In genomic region chr5:95668216-95668615, GRCh38 we compare ENCODE assay signal across 35 cellular contexts. TPM values are rescaled to one million over a fixed set of nuclear protein-coding genes. Genes with fewer than 3 reads are reported as not detected.
DNase-seq lines count a peak whose midpoint lies in the region; ATAC-seq, FAIRE-seq and TF ChIP-seq lines count a peak whose summit lies in the region.
"Had no signal": no experiment of that assay in that cellular context is flagged by ENCODE, and none has a peak within 500 bp of the region (broad histone marks: within the 10 kb centered on the region; RNA-seq: fewer than 3 reads in every experiment).

No MANE protein-coding gene starts in this region.

- H3K36me3 ChIP-seq in endothelial cell of umbilical vein (ENCODE audit: control insufficient read depth in 2 of 2, extremely low read depth in 1 of 2, insufficient read depth in 2 of 2, low read length in 2 of 2) (no peaks in the 10 kb centered on the region), transverse colon (no peaks in the 10 kb centered on the region)
- H3K36me3 ChIP-seq: esophagus muscularis mucosa, neural progenitor cell, tibial artery had no signal

- intact Hi-C loops in endothelial cell of umbilical vein (cut with micrococcal nuclease) (loop anchor here (2.0 kb wide), 1 partner anchor 63 kb away; the partner anchor contains the start of gene RHOBTB3), transverse colon (cut with DNase I; ENCODE audit: low total_unique reads) (loop anchor here (10.0 kb wide), 2 partner anchors 67 to 107 kb away; partner anchors contain the start of gene RHOBTB3)

- H3K9me3 ChIP-seq in T-helper 17 cell (ENCODE audit: control insufficient read depth, low read length, poor library complexity, severe bottlenecking), result no peaks in the 10 kb centered on the region
- H3K9me3 ChIP-seq in endothelial cell of umbilical vein (replicated peaks; ENCODE audit: control insufficient read depth, insufficient read depth, low read length), result no peaks in the 10 kb centered on the region
- H3K9me3 ChIP-seq in transverse colon, result no peaks in the 10 kb centered on the region
- H3K9me3 ChIP-seq: esophagus muscularis mucosa, tibial artery had no signal

- no peaks in the 10 kb centered on the region for H3K79me2 ChIP-seq in endothelial cell of umbilical vein (ENCODE audit: control insufficient read depth, insufficient read depth, low read length)

- no peak overlapping the region for H2AFZ ChIP-seq in endothelial cell of umbilical vein (ENCODE audit: low read depth, low read length)
- H2AFZ ChIP-seq: neural progenitor cell had no signal

- TF ChIP-seq POLR2A in endothelial cell of umbilical vein (IDR thresholded peaks at IDR 0.05; ENCODE audit: low read depth, low read length) (no peak), transverse colon (IDR thresholded peaks at IDR 0.05) (no peak)

- ATAC-seq in T-helper 17 cell (no peak), GM18868 (IDR thresholded peaks at IDR 0.05; ENCODE audit: unreplicated experiment) (no peak)
- ATAC-seq: right cardiac atrium, WTC11 had no signal

- H3K27me3 ChIP-seq in endothelial cell of umbilical vein (ENCODE audit: control insufficient read depth in 2 of 2, insufficient read depth in 2 of 2, low read length in 2 of 2) (no peaks in the 10 kb centered on the region), transverse colon (no peaks in the 10 kb centered on the region)
- H3K27me3 ChIP-seq: esophagus muscularis mucosa, neural progenitor cell, tibial artery had no signal

- no peak overlapping the region for H3K4me3 ChIP-seq in endothelial cell of umbilical vein (replicated peaks in 1 of 3; ENCODE audit: insufficient read depth in 1 of 3, low read depth in 1 of 3, low read length in 3 of 3)
- no peak overlapping the region for H3K4me3 ChIP-seq in transverse colon
- H3K4me3 ChIP-seq: esophagus muscularis mucosa, neural progenitor cell, tibial artery had no signal

- no peaks in the 10 kb centered on the region for H3K4me1 Mint-ChIP-seq in T-helper 17 cell
- peaks cover 34% of the 10 kb centered on the region for H3K4me1 Mint-ChIP-seq in mesothelial cell of epicardium
- peaks cover 5% of the 10 kb centered on the region for H3K4me1 Mint-ChIP-seq in T-helper 2 cell treated with Interferon-gamma antibody and Interleukin-4, amounts not matched to agents 5 μg/mL and 100 μg/mL, for 36 hours (ENCODE audit: low read depth)

- peaks cover 23% of the 10 kb centered on the region for H3K4me1 ChIP-seq in endothelial cell of umbilical vein (ENCODE audit: control insufficient read depth, extremely low read depth, insufficient read depth, low read length)
- H3K4me1 ChIP-seq in transverse colon, result peaks cover 0 to 30% (median 5%) of the 10 kb centered on the region in 4 donors
- H3K4me1 ChIP-seq: neural progenitor cell had no signal

- CTCF ChIA-PET in endothelial cell of umbilical vein (lab: Charles Lee), result interaction anchor here (0.9 to 4.2 kb wide), 3 partner anchors 17 to 113 kb away, joined by 3 to 20 read pairs (median 11); partner anchors contain the start of gene RFESD

- DNase-seq in EL (peak; percentile 48), T-helper 17 cell (no peak), endothelial cell of umbilical vein (ENCODE audit: low read depth, low spot score) (peak; percentile 46), mesothelial cell of epicardium (ENCODE audit: low spot score in 2 of 2, unreplicated experiment in 2 of 2) (no peak), transverse colon (no peak)
- DNase-seq in T-helper 2 cell treated with Interferon-gamma antibody and Interleukin-4, amounts not matched to agents 5 μg/mL and 100 μg/mL, for 36 hours (ENCODE audit: low spot score), result no peak
- no peak for DNase-seq in stimulated activated CD4-positive, alpha-beta T cell treated with anti-CD3 and anti-CD28 coated beads, Interleukin-15, amount 100 ng/mL, for 24 hours
- DNase-seq: activated effector memory CD4-positive, alpha-beta T cell treated with Interleukin-2 at 50 U/mL for 16 hours; activated T-cell treated with anti-CD3 and anti-CD28 coated beads, Interleukin-2, amount 50 U/mL, for 1 hour; AML-193; aorta; caudate nucleus; CD4-positive, CD25-positive, alpha-beta regulatory T cell; DMS79 treated with DMSO at 0.1 percent for 48 hours; H7; NCI-H1436; NCI-H2081; NCI-H2227 treated with DMSO at 0.1 percent for 48 hours; NCI-H748 treated with DMSO at 0.1 percent for 48 hours; right cardiac atrium; SHP77 treated with DMSO at 0.1 percent for 48 hours; stimulated activated CD4-positive, alpha-beta T cell treated with anti-CD3 and anti-CD28 coated beads, Interleukin-4, amount 100 ng/mL, for 1 hour; tibial artery had no signal

- H3K27ac Mint-ChIP-seq in T-helper 17 cell (peak overlapping the region; percentile 61), mesothelial cell of epicardium (peak overlapping the region; percentile 9)
- no peak overlapping the region for H3K27ac Mint-ChIP-seq in T-helper 2 cell treated with Interferon-gamma antibody and Interleukin-4, amounts not matched to agents 5 μg/mL and 100 μg/mL, for 36 hours
- H3K27ac Mint-ChIP-seq: activated CD4-positive, alpha-beta T cell treated with anti-CD3 and anti-CD28 coated beads, Interleukin-2, amount 10 ng/mL, durations not matched to agents 24 days and 14 days; activated naive CD8-positive, alpha-beta T cell; CD4-positive, CD25-positive, alpha-beta regulatory T cell; dendritic cell treated with granulocyte-macrophage colony-stimulating factor and Interleukin-4, amounts not matched to agents 40 ng/mL and 50 ng/mL, for 4 days; neural progenitor cell; WTC11 had no signal

- BruUV-seq in endothelial cell of umbilical vein (replicated peaks; lab: Mats Ljungman, UMichigan), result no TSS peak

- POLR2A ChIA-PET in endothelial cell of umbilical vein (lab: Charles Lee), result no interaction called here

- peaks cover 3% of the 10 kb centered on the region for H3K36me3 Mint-ChIP-seq in T-helper 17 cell (ENCODE audit: low read depth)
- H3K36me3 Mint-ChIP-seq in mesothelial cell of epicardium, result no peaks in the 10 kb centered on the region
- no peaks in the 10 kb centered on the region for H3K36me3 Mint-ChIP-seq in T-helper 2 cell treated with Interferon-gamma antibody and Interleukin-4, amounts not matched to agents 5 μg/mL and 100 μg/mL, for 36 hours (ENCODE audit: low read depth)
- H3K36me3 Mint-ChIP-seq: activated naive CD8-positive, alpha-beta T cell; CD4-positive, CD25-positive, alpha-beta regulatory T cell; neural progenitor cell; WTC11 had no signal

- H3K27me3 Mint-ChIP-seq in T-helper 17 cell, result peaks cover 7% of the 10 kb centered on the region
- no peaks in the 10 kb centered on the region for H3K27me3 Mint-ChIP-seq in mesothelial cell of epicardium (ENCODE audit: low read depth)
- H3K27me3 Mint-ChIP-seq in T-helper 2 cell treated with Interferon-gamma antibody and Interleukin-4, amounts not matched to agents 5 μg/mL and 100 μg/mL, for 36 hours (ENCODE audit: low read depth), result peaks cover 15% of the 10 kb centered on the region
- H3K27me3 Mint-ChIP-seq: activated naive CD8-positive, alpha-beta T cell; CD4-positive, CD25-positive, alpha-beta regulatory T cell; dendritic cell treated with granulocyte-macrophage colony-stimulating factor and Interleukin-4, amounts not matched to agents 40 ng/mL and 50 ng/mL, for 4 days had no signal

- dilution Hi-C loops in endothelial cell of umbilical vein (cut with MboI; ENCODE audit: extremely low pct_ligation_motif_present, low sequenced_read_pairs), result no loop called here

- no peaks in the 10 kb centered on the region for H3K9me1 ChIP-seq in endothelial cell of umbilical vein (replicated peaks; ENCODE audit: control insufficient read depth, extremely low read depth, insufficient read depth, low read length)

- H3K4me2 ChIP-seq in endothelial cell of umbilical vein (ENCODE audit: insufficient read depth, low read length), result peak overlapping the region; percentile 80
- H3K4me2 ChIP-seq: neural progenitor cell had no signal

- H3K27ac ChIP-seq in endothelial cell of umbilical vein (ENCODE audit: insufficient read depth, low read depth, low read length) (peak overlapping the region; percentile 69), transverse colon (peak overlapping the region in 1 of 4 donors; percentile 78)
- H3K27ac ChIP-seq: HL-60, neural progenitor cell, tibial artery had no signal

- in situ Hi-C loops in transverse colon (cut with MboI; ENCODE audit: low pct_ligation_motif_present in 1 of 4, low pct_unique_long_range_greater_than_20kb in 1 of 4, low sequenced_read_pairs in 3 of 4), result loop anchor here in 3 of 4 donors (5.0 to 10.0 kb wide), 3 partner anchors 57 to 177 kb away; no protein-coding TSS in a partner anchor

- no peak overlapping the region for H3K4me3 Mint-ChIP-seq in T-helper 17 cell
- H3K4me3 Mint-ChIP-seq in mesothelial cell of epicardium, result no peak overlapping the region
- H3K4me3 Mint-ChIP-seq in T-helper 2 cell treated with Interferon-gamma antibody and Interleukin-4, amounts not matched to agents 5 μg/mL and 100 μg/mL, for 36 hours, result no peak overlapping the region
- H3K4me3 Mint-ChIP-seq: activated CD4-positive, alpha-beta T cell treated with anti-CD3 and anti-CD28 coated beads, Interleukin-2, amount 10 ng/mL, durations not matched to agents 24 days and 14 days; activated naive CD8-positive, alpha-beta T cell; CD4-positive, CD25-positive, alpha-beta regulatory T cell; dendritic cell treated with granulocyte-macrophage colony-stimulating factor and Interleukin-4, amounts not matched to agents 40 ng/mL and 50 ng/mL, for 4 days; neural progenitor cell; WTC11 had no signal

- H3K9ac ChIP-seq in endothelial cell of umbilical vein (replicated peaks; ENCODE audit: extremely low read depth, insufficient read depth, low read length), result peak overlapping the region; percentile 33
- H3K9ac ChIP-seq: neural progenitor cell had no signal

- FAIRE-seq in endothelial cell of umbilical vein (lab: Jason Lieb, UNC), result no peak
- FAIRE-seq: A204.1, GM18507, RCC 7860 had no signal

- no peaks in the 10 kb centered on the region for H3K9me3 Mint-ChIP-seq in mesothelial cell of epicardium
- H3K9me3 Mint-ChIP-seq in T-helper 2 cell treated with Interferon-gamma antibody and Interleukin-4, amounts not matched to agents 5 μg/mL and 100 μg/mL, for 36 hours, result no peaks in the 10 kb centered on the region
- H3K9me3 Mint-ChIP-seq: activated CD4-positive, alpha-beta T cell treated with anti-CD3 and anti-CD28 coated beads, Interleukin-2, amount 10 ng/mL, durations not matched to agents 24 days and 14 days; CD4-positive, CD25-positive, alpha-beta regulatory T cell; dendritic cell treated with granulocyte-macrophage colony-stimulating factor and Interleukin-4, amounts not matched to agents 40 ng/mL and 50 ng/mL, for 4 days; WTC11 had no signal

- no peaks in the 10 kb centered on the region for H4K20me1 ChIP-seq in endothelial cell of umbilical vein (replicated peaks; ENCODE audit: control insufficient read depth, extremely low read depth, insufficient read depth, low read length)

- TF ChIP-seq CTCF in endothelial cell of umbilical vein (IDR thresholded peaks at IDR 0.05; ENCODE audit: extremely low read depth in 1 of 2, insufficient read depth in 1 of 2, low read depth in 1 of 2, low read length in 2 of 2) (no peak), mesothelial cell of epicardium (IDR thresholded peaks at IDR 0.05; ENCODE audit: unreplicated experiment) (no peak), transverse colon (IDR thresholded peaks at IDR 0.05) (no peak)

- TF ChIP-seq EP300 in transverse colon (IDR thresholded peaks at IDR 0.05; ENCODE audit: low read depth), result no peak

RNA-seq across cellular contexts. Expression of gene SPATA9, which starts 14.6 kb away (rescaled TPM):
- not detected for total RNA-seq in T-helper 17 cell
- total RNA-seq in endothelial cell of umbilical vein, result not detected in 2 replicates
- polyA plus RNA-seq in endothelial cell of umbilical vein, result 0.07 TPM in 1 of 2 replicates, not detected in the other
- 0.11 and 0.25 TPM in 2 replicates for polyA plus RNA-seq in endothelial cell of umbilical vein (2011; cell fraction: cytosol; rRNA removed)
- polyA plus RNA-seq in endothelial cell of umbilical vein (2011; cell fraction: nucleus; rRNA removed), result 0.18 and 0.32 TPM in 2 replicates
- polyA plus RNA-seq in endothelial cell of umbilical vein (2012), result 0.21 and 0.44 TPM in 2 replicates
- 1.00 TPM in 1 of 2 replicates, not detected in the other for polyA minus RNA-seq in endothelial cell of umbilical vein
- polyA minus RNA-seq in endothelial cell of umbilical vein (2011; cell fraction: cytosol; rRNA and poly(A)+ RNA removed), result not detected
- polyA minus RNA-seq in endothelial cell of umbilical vein (2011; cell fraction: nucleus; rRNA and poly(A)+ RNA removed), result not detected in 2 replicates
- 0.74 to 1.3 TPM (median 0.95 TPM) in 3 replicates for total RNA-seq in mesothelial cell of epicardium
- total RNA-seq in transverse colon, result 1 to 10 TPM in 1 of 4 donors, under 1 TPM in 1, not detected in 2; 0.82 to 1.5 TPM
- total RNA-seq: activated CD4-positive, alpha-beta T cell treated with anti-CD3 and anti-CD28 coated beads, Interleukin-2, amount 10 ng/mL, durations not matched to agents 24 days and 14 days; CD4-positive, CD25-positive, alpha-beta regulatory T cell; esophagus muscularis mucosa; glomerular endothelial cell; H7; WTC11 had no signal

RNA-seq across cellular contexts. Expression of gene RFESD, which starts 21.6 kb away (rescaled TPM):
- 1 to 10 TPM; 2.8 to 2.9 TPM for total RNA-seq in T-helper 17 cell
- 1.1 and 2.0 TPM in 2 replicates for total RNA-seq in endothelial cell of umbilical vein
- polyA plus RNA-seq in endothelial cell of umbilical vein, result 0.57 and 0.88 TPM in 2 replicates
- 0.92 and 0.96 TPM in 2 replicates for polyA plus RNA-seq in endothelial cell of umbilical vein (2011; cell fraction: cytosol; rRNA removed)
- 0.42 and 0.74 TPM in 2 replicates for polyA plus RNA-seq in endothelial cell of umbilical vein (2011; cell fraction: nucleus; rRNA removed)
- polyA plus RNA-seq in endothelial cell of umbilical vein (2012), result 2.2 and 3.4 TPM in 2 replicates
- polyA minus RNA-seq in endothelial cell of umbilical vein, result 2.0 TPM in 1 of 2 replicates, not detected in the other
- 0.61 TPM for polyA minus RNA-seq in endothelial cell of umbilical vein (2011; cell fraction: cytosol; rRNA and poly(A)+ RNA removed)
- 0.43 and 1.3 TPM in 2 replicates for polyA minus RNA-seq in endothelial cell of umbilical vein (2011; cell fraction: nucleus; rRNA and poly(A)+ RNA removed)
- 3.4 to 4.2 TPM (median 3.5 TPM) in 3 replicates for total RNA-seq in mesothelial cell of epicardium
- total RNA-seq in transverse colon, result 1 to 10 TPM in 2 of 4 donors, not detected in 2; 1.1 to 1.4 TPM

RNA-seq across cellular contexts. Expression of gene GPR150, which starts 48.3 kb away (rescaled TPM):
- total RNA-seq in T-helper 17 cell, result 1 to 10 TPM; 1.8 to 2.5 TPM
- total RNA-seq in endothelial cell of umbilical vein, result 0.31 and 0.35 TPM in 2 replicates
- 0.16 and 0.28 TPM in 2 replicates for polyA plus RNA-seq in endothelial cell of umbilical vein
- 0.09 and 0.10 TPM in 2 replicates for polyA plus RNA-seq in endothelial cell of umbilical vein (2011; cell fraction: cytosol; rRNA removed)
- 0.13 TPM in 1 of 2 replicates, not detected in the other for polyA plus RNA-seq in endothelial cell of umbilical vein (2011; cell fraction: nucleus; rRNA removed)
- polyA plus RNA-seq in endothelial cell of umbilical vein (2012), result 0.17 and 0.57 TPM in 2 replicates
- polyA minus RNA-seq in endothelial cell of umbilical vein, result 0.08 and 0.17 TPM in 2 replicates
- not detected for polyA minus RNA-seq in endothelial cell of umbilical vein (2011; cell fraction: cytosol; rRNA and poly(A)+ RNA removed)
- 0.19 and 0.24 TPM in 2 replicates for polyA minus RNA-seq in endothelial cell of umbilical vein (2011; cell fraction: nucleus; rRNA and poly(A)+ RNA removed)
- not detected in 3 replicates for total RNA-seq in mesothelial cell of epicardium
- under 1 TPM in 2 of 4 donors, not detected in 2; 0.41 to 0.60 TPM for total RNA-seq in transverse colon
- total RNA-seq: H7 had no signal
- polyA plus RNA-seq: aorta had no signal

Comparison
In these comparisons a context has a peak if more than half of its experiments do, and no peak if none do; other contexts are left out.
1. DNase-seq: peak in EL (single experiment) and endothelial cell of umbilical vein (single experiment); none in T-helper 17 cell (0 of 3), mesothelial cell of epicardium (0 of 2), transverse colon (single experiment), T-helper 2 cell treated with Interferon-gamma antibody and Interleukin-4, amounts not matched to agents 5 μg/mL and 100 μg/mL, for 36 hours (single experiment) and stimulated activated CD4-positive, alpha-beta T cell treated with anti-CD3 and anti-CD28 coated beads, Interleukin-15, amount 100 ng/mL, for 24 hours (single experiment).